In genomic region chr3:46504780-46505179, GRCh38 we compare ENCODE assay signal across 18 cellular contexts. TPM values are rescaled to one million over a fixed set of nuclear protein-coding genes. Genes with fewer than 3 reads are reported as not detected.
DNase-seq lines count a peak whose midpoint lies in the region; ATAC-seq, FAIRE-seq and TF ChIP-seq lines count a peak whose summit lies in the region.
"Had no signal": no experiment of that assay in that cellular context is flagged by ENCODE, and none has a peak within 500 bp of the region (broad histone marks: within the 10 kb centered on the region; RNA-seq: fewer than 3 reads in every experiment).

No MANE protein-coding gene starts in this region.

- peaks cover 15% of the 10 kb centered on the region; the same call in 1 of the 2 replicates for H3K9me3 ChIP-seq in SU-DHL-6 (ENCODE audit: insufficient read depth, low read length)
- H3K9me3 ChIP-seq in GM12878 (replicated peaks; ENCODE audit: control insufficient read depth, insufficient read depth, low read length), result peaks cover 2% of the 10 kb centered on the region; the same call in 2 of the 3 replicates
- H3K9me3 ChIP-seq: ascending aorta, heart right ventricle had no signal

- no TSS peak for BruUV-seq in GM12878 (replicated peaks; lab: Mats Ljungman, UMichigan)

- H3K4me2 ChIP-seq in SU-DHL-6 (ENCODE audit: low read depth, low read length, poor library complexity, severe bottlenecking), result no peak overlapping the region
- H3K4me2 ChIP-seq in GM12878 (ENCODE audit: control insufficient read depth, insufficient read depth), result no peak overlapping the region

- H4K20me1 ChIP-seq in SU-DHL-6 (ENCODE audit: low read depth, low read length) (no peaks in the 10 kb centered on the region), GM12878 (ENCODE audit: control insufficient read depth, insufficient read depth) (no peaks in the 10 kb centered on the region)

- TF ChIP-seq POLR2A in GM12878 (IDR thresholded peaks at IDR 0.05; ENCODE audit: low read depth, low read length), result no peak

- H3K4me1 ChIP-seq in GM12878 (ENCODE audit: control insufficient read depth, insufficient read depth, low read length), result peaks cover 24% of the 10 kb centered on the region
- H3K4me1 ChIP-seq: ascending aorta had no signal

- H3K79me2 ChIP-seq in SU-DHL-6 (ENCODE audit: insufficient read depth, low read length) (no peaks in the 10 kb centered on the region), GM12878 (ENCODE audit: control insufficient read depth, insufficient read depth, low read length) (no peaks in the 10 kb centered on the region)

- peaks cover 6% of the 10 kb centered on the region; the same call in 1 of the 2 replicates for H3F3A ChIP-seq in SU-DHL-6 (ENCODE audit: insufficient read depth)

- FAIRE-seq in GM12878 (lab: Jason Lieb, UNC), result no peak
- FAIRE-seq: A204.1, GM12892 had no signal

- SMC1A ChIA-PET in GM12878 (lab: Charles Lee; ENCODE audit: uncharacterized antibody, unreplicated experiment), result no interaction called here

- TF ChIP-seq CTCF in SU-DHL-6 (IDR thresholded peaks at IDR 0.05; ENCODE audit: insufficient read depth, low read length, poor library complexity, severe bottlenecking), result no peak
- TF ChIP-seq CTCF in GM12878 (IDR thresholded peaks at IDR 0.05 in 2 of 3, conservative IDR thresholded peaks at IDR 0.05 in 1 of 3; ENCODE audit: control insufficient read depth in 2 of 3, extremely low read depth in 1 of 3, insufficient read depth in 1 of 3, low read depth in 3 of 3, low read length in 3 of 3), result no peak

- H3K27me3 ChIP-seq in SU-DHL-6 (ENCODE audit: low read length) (no peaks in the 10 kb centered on the region), GM12878 (replicated peaks in 1 of 2; ENCODE audit: control insufficient read depth in 2 of 2, insufficient read depth in 2 of 2, low read length in 1 of 2) (no peaks in the 10 kb centered on the region; a peak in 1 of 4 replicates)
- H3K27me3 ChIP-seq: ascending aorta, heart right ventricle had no signal

- peak; percentile 18; the same call in 2 of the 3 replicates for ATAC-seq in GM12878
- no peak for ATAC-seq in GM21619 (IDR thresholded peaks at IDR 0.05; ENCODE audit: unreplicated experiment)
- ATAC-seq in HG02642 (IDR thresholded peaks at IDR 0.05; ENCODE audit: poor library complexity, unreplicated experiment), result no peak
- ATAC-seq: esophagus mucosa, heart right ventricle had no signal

- H2AFZ ChIP-seq in SU-DHL-6 (ENCODE audit: low read depth, low read length, severe bottlenecking) (no peak overlapping the region), GM12878 (ENCODE audit: control insufficient read depth, low read depth, low read length) (no peak overlapping the region)

- no peak overlapping the region for H3K9ac ChIP-seq in SU-DHL-6 (ENCODE audit: low read length)
- H3K9ac ChIP-seq in GM12878 (ENCODE audit: control insufficient read depth, insufficient read depth, low read length), result no peak overlapping the region

- POLR2A ChIA-PET in GM12878 (lab: Charles Lee), result no interaction called here

- 20% methylated on average over 5 of the region's 5 CpGs for whole genome bisulfite sequencing in GM12878 (ENCODE audit: insufficient coverage, insufficient replicate concordance, low lambda C conversion rate, missing lambda C conversion rate)

- H3K4me3 ChIP-seq in SU-DHL-6 (ENCODE audit: insufficient read depth, low read length, poor library complexity, severe bottlenecking) (no peak overlapping the region), GM12878 (no peak overlapping the region)
- H3K4me3 ChIP-seq: ascending aorta, heart right ventricle had no signal

- TF ChIP-seq RAD21 in GM12878 (IDR thresholded peaks at IDR 0.05; ENCODE audit: insufficient read depth, low read depth, low read length), result no peak

- H3K9me2 ChIP-seq in SU-DHL-6 (replicated peaks; ENCODE audit: insufficient read depth, low read length), result no peaks in the 10 kb centered on the region

- peak; percentile 25 to 38 for DNase-seq in activated CD4-positive, alpha-beta T cell treated with anti-CD3 and anti-CD28 coated beads for 4 hours
- no peak for DNase-seq in activated CD4-positive, alpha-beta T cell treated with anti-CD3 and anti-CD28 coated beads, Interleukin-2, amount 50 U/mL, for 1 hour
- DNase-seq in GM12878 (ENCODE audit: low read depth, low spot score) (peak; percentile 28), NCI-H187 treated with DMSO at 0.1 percent for 48 hours (lab: John Stamatoyannopoulos, UW) (no peak)
- DNase-seq in stimulated activated CD4-positive, alpha-beta T cell treated with anti-CD3 and anti-CD28 coated beads, Interleukin-4, amount 100 ng/mL, for 24 hours, result peak; percentile 62
- DNase-seq: heart right ventricle, kidney glomerular epithelial cell, NCI-H187 had no signal

- CTCF ChIA-PET in GM12878 (lab: Yijun Ruan, JAX), result no interaction called here

- RAD21 ChIA-PET in GM12878 (lab: Charles Lee; ENCODE audit: unreplicated experiment), result no interaction called here

- in situ Hi-C loops in GM12878 (cut with MboI), result no loop called here

- H3K27ac ChIP-seq in SU-DHL-6 (ENCODE audit: low read depth, low read length) (peak overlapping the region; percentile 40), GM12878 (ENCODE audit: control insufficient read depth, insufficient read depth) (no peak overlapping the region)
- H3K27ac ChIP-seq: ascending aorta, heart right ventricle had no signal

- H3K36me3 ChIP-seq in SU-DHL-6 (ENCODE audit: low read length), result no peaks in the 10 kb centered on the region; the same call in 1 of the 2 replicates
- H3K36me3 ChIP-seq in GM12878 (ENCODE audit: control insufficient read depth in 2 of 2, insufficient read depth in 2 of 2, low read length in 1 of 2), result no peaks in the 10 kb centered on the region
- H3K36me3 ChIP-seq: ascending aorta had no signal

- no peak for TF ChIP-seq EP300 in GM12878 (IDR thresholded peaks at IDR 0.05; ENCODE audit: borderline replicate concordance in 1 of 2, control insufficient read depth in 1 of 2, low read depth in 2 of 2, low read length in 2 of 2)

- intact Hi-C loops in GM12878 (cut with micrococcal nuclease; ENCODE audit: unreplicated experiment), result loop anchor here (5.0 kb wide), 1 partner anchor 33 kb away; no protein-coding TSS in a partner anchor

TF ChIP-seq in GM12878, 131 proteins besides CTCF, POLR2A, EP300 and RAD21 (continues in another document):
- TF ChIP-seq ATF3 (IDR thresholded peaks at IDR 0.05; ENCODE audit: borderline replicate concordance, extremely low read depth, low read depth, low read length), result no peak
- TF ChIP-seq LARP7 (IDR thresholded peaks at IDR 0.05), result no peak

RNA-seq across cellular contexts. Expression of gene RTP3, which starts 7.0 kb away (rescaled TPM):
- total RNA-seq in GM12878 (2013; cell fraction: nucleolus; rRNA removed), result not detected in 2 replicates
- total RNA-seq in GM12878 (2014; rRNA removed) (not detected in 2 replicates), GM12878 (2014; rRNA removed; fragmentation: Illumina TruSeq; extraction: Trizol) (not detected in 2 replicates), GM12878 (2021) (not detected in 2 replicates)
- polyA plus RNA-seq in GM12878 (2011; ENCODE audit: low read depth), result not detected
- polyA plus RNA-seq in GM12878 (2011; rRNA removed) (not detected in 2 replicates), GM12878 (2014; fragmentation: Illumina TruSeq; extraction: Trizol) (not detected in 2 replicates), GM12878 (2014; fragmentation: Nextera tagmentation; extraction: Ambion mirVana) (under 1 TPM in 1 of 2 experiments, not detected in 1; 0.06 TPM), GM12878 (2014; rRNA removed) (not detected in 2 replicates), GM12878 (2016; fragmentation: Nextera tagmentation; extraction: Ambion mirVana) (not detected)
- polyA plus RNA-seq in GM12878 (2011; cell fraction: cytosol; rRNA removed), result not detected in 2 replicates
- polyA plus RNA-seq in GM12878 (2011; cell fraction: nucleus; rRNA removed), result not detected in 2 replicates
- not detected in 2 replicates for polyA plus RNA-seq in GM12878 (2012)
- polyA minus RNA-seq in GM12878 (2011; rRNA and poly(A)+ RNA removed), result not detected in 2 replicates
- polyA minus RNA-seq in GM12878 (2011; cell fraction: cytosol; rRNA and poly(A)+ RNA removed), result not detected in 2 replicates
- not detected in 2 replicates for polyA minus RNA-seq in GM12878 (2011; cell fraction: nucleus; rRNA and poly(A)+ RNA removed)
- total RNA-seq: ascending aorta; CD4-positive, CD25-positive, alpha-beta regulatory T cell; esophagus mucosa; heart right ventricle; mucosa of gallbladder; posterior vena cava had no signal
- polyA plus RNA-seq: CD4-positive, CD25-positive, alpha-beta regulatory T cell; heart right ventricle had no signal

RNA-seq across cellular contexts. Expression of gene LTF, which starts 40.1 kb away (rescaled TPM):
- not detected in 2 replicates for total RNA-seq in GM12878 (2013; cell fraction: nucleolus; rRNA removed)
- total RNA-seq in GM12878 (2014; rRNA removed) (0.44 TPM in 1 of 2 replicates, not detected in the other), GM12878 (2014; rRNA removed; fragmentation: Illumina TruSeq; extraction: Trizol) (not detected in 2 replicates), GM12878 (2021) (0.31 TPM in 1 of 2 replicates, not detected in the other)
- polyA plus RNA-seq in GM12878 (2011; ENCODE audit: low read depth), result not detected
- polyA plus RNA-seq in GM12878 (2011; rRNA removed) (not detected in 2 replicates), GM12878 (2014; fragmentation: Illumina TruSeq; extraction: Trizol) (0.03 TPM in 1 of 2 replicates, not detected in the other), GM12878 (2014; fragmentation: Nextera tagmentation; extraction: Ambion mirVana) (not detected), GM12878 (2014; rRNA removed) (not detected in 2 replicates), GM12878 (2016; fragmentation: Nextera tagmentation; extraction: Ambion mirVana) (not detected)
- polyA plus RNA-seq in GM12878 (2011; cell fraction: cytosol; rRNA removed), result not detected in 2 replicates
- not detected in 2 replicates for polyA plus RNA-seq in GM12878 (2011; cell fraction: nucleus; rRNA removed)
- polyA plus RNA-seq in GM12878 (2012), result 0.06 TPM in 1 of 2 replicates, not detected in the other
- polyA minus RNA-seq in GM12878 (2011; rRNA and poly(A)+ RNA removed), result not detected in 2 replicates
- polyA minus RNA-seq in GM12878 (2011; cell fraction: cytosol; rRNA and poly(A)+ RNA removed), result not detected in 2 replicates
- polyA minus RNA-seq in GM12878 (2011; cell fraction: nucleus; rRNA and poly(A)+ RNA removed), result not detected in 2 replicates
- total RNA-seq: CD4-positive, CD25-positive, alpha-beta regulatory T cell had no signal
- polyA plus RNA-seq: CD4-positive, CD25-positive, alpha-beta regulatory T cell had no signal

Comparison
In these comparisons a context has a peak if more than half of its experiments do, and no peak if none do; other contexts are left out.
1. DNase-seq: peak in activated CD4-positive, alpha-beta T cell treated with anti-CD3 and anti-CD28 coated beads for 4 hours (2 of 2), GM12878 (single experiment) and stimulated activated CD4-positive, alpha-beta T cell treated with anti-CD3 and anti-CD28 coated beads, Interleukin-4, amount 100 ng/mL, for 24 hours (single experiment); none in activated CD4-positive, alpha-beta T cell treated with anti-CD3 and anti-CD28 coated beads, Interleukin-2, amount 50 U/mL, for 1 hour (single experiment) and NCI-H187 treated with DMSO at 0.1 percent for 48 hours (single experiment).